ENCODE assay signal across 34 cellular contexts in the genomic region with DNA sequence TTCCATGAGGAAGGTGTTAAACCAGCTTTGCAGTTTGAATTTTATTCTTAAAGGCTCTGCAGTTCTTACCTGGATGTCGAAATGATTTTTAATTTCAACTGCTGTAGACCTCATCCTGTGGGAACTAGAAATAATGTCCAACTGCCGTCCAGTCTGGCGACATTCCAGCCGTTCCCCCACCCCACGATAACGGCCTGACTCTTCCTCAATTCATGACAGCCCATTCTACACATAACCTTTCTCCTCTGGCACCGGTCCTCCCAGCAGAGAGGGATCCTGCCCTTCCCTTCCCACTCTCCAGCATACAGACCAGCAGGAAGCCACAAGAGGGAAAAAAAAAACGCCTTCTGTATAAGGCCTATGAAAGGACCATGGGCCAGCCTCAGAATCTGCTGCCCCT. TPM values are rescaled to one million over a fixed set of nuclear protein-coding genes. Genes with fewer than 3 reads are reported as not detected.
"Had no signal": no experiment of that assay in that cellular context is flagged by ENCODE, and none has a peak within 500 bp of the region (broad histone marks: within the 10 kb centered on the region; RNA-seq: fewer than 3 reads in every experiment).

No MANE protein-coding gene starts in this region.

- H3K4me2 ChIP-seq: SK-N-SH had no signal

- H3K9me3 ChIP-seq: adrenal gland, body of pancreas, breast epithelium, MG63, Peyer's patch, SJSA1, SK-N-SH had no signal

- H3K36me3 Mint-ChIP-seq: activated CD4-positive, alpha-beta memory T cell treated with anti-CD3 and anti-CD28 coated beads for 36 hours; activated naive CD4-positive, alpha-beta T cell treated with anti-CD3 and anti-CD28 coated beads, Interleukin-2, amount 50 U/mL, for 72 hours had no signal

- H3K27me3 ChIP-seq: adrenal gland, body of pancreas, breast epithelium, Peyer's patch, SJSA1 had no signal

- H3K9me3 Mint-ChIP-seq: activated CD4-positive, alpha-beta memory T cell treated with anti-CD3 and anti-CD28 coated beads for 36 hours; activated CD4-positive, alpha-beta T cell treated with anti-CD3 and anti-CD28 coated beads, Interleukin-2, amount 10 ng/mL, durations not matched to agents 7 days and 5 days; activated naive CD4-positive, alpha-beta T cell treated with anti-CD3 and anti-CD28 coated beads for 36 hours; activated naive CD4-positive, alpha-beta T cell treated with anti-CD3 and anti-CD28 coated beads, Interleukin-2, amount 50 U/mL, for 72 hours; activated T-cell treated with anti-CD3 and anti-CD28 coated beads, Interleukin-2, amount 50 U/mL, for 4 hours; activated T-helper 1 cell treated with anti-CD3 and anti-CD28 coated beads, Interleukin-12 subunit alpha, Interleukin-12 subunit beta, Interleukin-2, Interleukin-4 antibody, amounts not matched to agents 30 ng/mL and 10 ng/mL and 1 ng/mL, durations not matched to agents 14 hours and 24 hours and 36 hours; T-helper 1 cell treated with Interleukin-12 subunit alpha and Interleukin-12 subunit beta and Interleukin-4 antibody, amounts not matched to agents 30 μg/mL and 1 μg/mL, for 36 hours; T-helper 2 cell treated with Interferon-gamma antibody and Interleukin-4, amounts not matched to agents 5 μg/mL and 100 μg/mL, for 36 hours had no signal

- H3K36me3 ChIP-seq: breast epithelium, MG63, SJSA1 had no signal

- H3K4me3 ChIP-seq: adrenal gland, body of pancreas, breast epithelium, MG63, Peyer's patch, SJSA1 had no signal

- H3K27me3 Mint-ChIP-seq: activated CD4-positive, alpha-beta memory T cell treated with anti-CD3 and anti-CD28 coated beads for 36 hours; activated CD4-positive, alpha-beta T cell treated with anti-CD3 and anti-CD28 coated beads for 36 hours; activated CD4-positive, alpha-beta T cell treated with anti-CD3 and anti-CD28 coated beads, Interleukin-2, amount 10 ng/mL, durations not matched to agents 7 days and 5 days had no signal

- H3K27ac Mint-ChIP-seq: activated CD4-positive, alpha-beta memory T cell treated with anti-CD3 and anti-CD28 coated beads for 36 hours; activated CD4-positive, alpha-beta T cell treated with anti-CD3 and anti-CD28 coated beads for 36 hours; activated CD4-positive, alpha-beta T cell treated with anti-CD3 and anti-CD28 coated beads, Interleukin-2, amount 10 ng/mL, durations not matched to agents 7 days and 5 days; activated naive CD4-positive, alpha-beta T cell treated with anti-CD3 and anti-CD28 coated beads for 36 hours; activated naive CD4-positive, alpha-beta T cell treated with anti-CD3 and anti-CD28 coated beads, Interleukin-2, amount 50 U/mL, for 72 hours; activated T-helper 1 cell treated with anti-CD3 and anti-CD28 coated beads, Interleukin-12 subunit alpha, Interleukin-12 subunit beta, Interleukin-2, Interleukin-4 antibody, amounts not matched to agents 30 ng/mL and 10 ng/mL and 1 ng/mL, durations not matched to agents 14 hours and 24 hours and 36 hours; T-helper 1 cell treated with Interleukin-12 subunit alpha and Interleukin-12 subunit beta and Interleukin-4 antibody, amounts not matched to agents 30 μg/mL and 1 μg/mL, for 36 hours; T-helper 2 cell treated with Interferon-gamma antibody and Interleukin-4, amounts not matched to agents 5 μg/mL and 100 μg/mL, for 36 hours had no signal

- H3K4me1 ChIP-seq: adrenal gland, breast epithelium, Peyer's patch, SJSA1 had no signal

- H3K9me2 ChIP-seq: SK-N-SH had no signal

- DNase-seq: activated CD4-positive, alpha-beta memory T cell treated with anti-CD3 and anti-CD28 coated beads for 36 hours; activated CD4-positive, alpha-beta T cell treated with anti-CD3 and anti-CD28 coated beads for 36 hours; activated CD4-positive, alpha-beta T cell treated with anti-CD3 and anti-CD28 coated beads, Interleukin-2, amount 10 ng/mL, durations not matched to agents 7 days and 5 days; activated CD8-positive, alpha-beta memory T cell treated with anti-CD3 and anti-CD28 coated beads, Interleukin-2, amount 50 U/mL, for 4 hours; activated gamma-delta T cell treated with Interleukin-2 at 50 U/mL for 16 hours; activated naive CD4-positive, alpha-beta T cell treated with anti-CD3 and anti-CD28 coated beads for 36 hours; activated T-cell treated with anti-CD3 and anti-CD28 coated beads for 4 hours; activated T-cell treated with anti-CD3 and anti-CD28 coated beads, Interleukin-2, amount 50 U/mL, for 4 hours; adrenal gland; body of pancreas; Karpas-422; MG63; NCI-H1048; NCI-H1105 treated with DMSO at 0.1 percent for 48 hours; NCI-H1436; NCI-H1694; NCI-H1930; NCI-H2081 treated with DMSO at 0.1 percent for 48 hours; NCI-H226; NCI-H524 treated with DMSO at 0.1 percent for 48 hours; NCI-H748 treated with DMSO at 0.1 percent for 48 hours; NK-92 treated with Interleukin-12 subunit alpha and Interleukin-12 subunit beta, amount 100 ng/mL, for 24 hours; PC-3; Peyer's patch; RPMI8226; SHP77 treated with DMSO at 0.1 percent for 48 hours; SK-N-SH had no signal

- H3K4me3 Mint-ChIP-seq: activated CD4-positive, alpha-beta memory T cell treated with anti-CD3 and anti-CD28 coated beads for 36 hours; activated CD4-positive, alpha-beta T cell treated with anti-CD3 and anti-CD28 coated beads for 36 hours; activated CD4-positive, alpha-beta T cell treated with anti-CD3 and anti-CD28 coated beads, Interleukin-2, amount 10 ng/mL, durations not matched to agents 7 days and 5 days; activated naive CD4-positive, alpha-beta T cell treated with anti-CD3 and anti-CD28 coated beads for 36 hours; activated T-cell treated with anti-CD3 and anti-CD28 coated beads, Interleukin-2, amount 50 U/mL, for 4 hours; activated T-helper 1 cell treated with anti-CD3 and anti-CD28 coated beads, Interleukin-12 subunit alpha, Interleukin-12 subunit beta, Interleukin-2, Interleukin-4 antibody, amounts not matched to agents 30 ng/mL and 10 ng/mL and 1 ng/mL, durations not matched to agents 14 hours and 24 hours and 36 hours; T-helper 1 cell treated with Interleukin-12 subunit alpha and Interleukin-12 subunit beta and Interleukin-4 antibody, amounts not matched to agents 30 μg/mL and 1 μg/mL, for 36 hours; T-helper 2 cell treated with Interferon-gamma antibody and Interleukin-4, amounts not matched to agents 5 μg/mL and 100 μg/mL, for 36 hours had no signal

- H3K9ac ChIP-seq: SK-N-SH had no signal

- H3K27ac ChIP-seq: adrenal gland, body of pancreas, breast epithelium, Peyer's patch, SJSA1 had no signal

RNA-seq across cellular contexts. Expression of gene PRR15, which starts 51.8 kb away (rescaled TPM):
- total RNA-seq: activated CD4-positive, alpha-beta memory T cell treated with anti-CD3 and anti-CD28 coated beads for 36 hours; activated CD4-positive, alpha-beta T cell treated with anti-CD3 and anti-CD28 coated beads for 36 hours; activated CD4-positive, alpha-beta T cell treated with anti-CD3 and anti-CD28 coated beads, Interleukin-2, amount 10 ng/mL, durations not matched to agents 7 days and 5 days; activated naive CD4-positive, alpha-beta T cell treated with anti-CD3 and anti-CD28 coated beads for 36 hours; activated naive CD4-positive, alpha-beta T cell treated with anti-CD3 and anti-CD28 coated beads, Interleukin-2, amount 50 U/mL, for 72 hours; activated T-helper 1 cell treated with anti-CD3 and anti-CD28 coated beads, Interleukin-12 subunit alpha, Interleukin-12 subunit beta, Interleukin-2, Interleukin-4 antibody, amounts not matched to agents 30 ng/mL and 10 ng/mL and 1 ng/mL, durations not matched to agents 14 hours and 24 hours and 36 hours; NCI-H460; SJSA1 had no signal
